2 cellular contexts compared by ENCODE assay signal in genomic region chr10:13971586-13972475, GRCh38.
TF ChIP-seq lines count a peak whose summit lies in the region.

No MANE protein-coding gene starts in this region.

TF ChIP-seq in IMR-90, 13 proteins besides CTCF, POLR2A, EP300 and RAD21:
- TF ChIP-seq FOS (IDR thresholded peaks at IDR 0.05; ENCODE audit: low read depth, low read length) (no peak), CEBPB (IDR thresholded peaks at IDR 0.05; ENCODE audit: low read depth, low read length) (no peak), MAFK (IDR thresholded peaks at IDR 0.05; ENCODE audit: low read depth, low read length) (no peak), RCOR1 (IDR thresholded peaks at IDR 0.05; ENCODE audit: insufficient replicate concordance, low read length) (no peak), CHD1 (IDR thresholded peaks at IDR 0.05; ENCODE audit: low read depth, low read length) (no peak), MAZ (IDR thresholded peaks at IDR 0.05; ENCODE audit: borderline replicate concordance, low read depth, low read length) (no peak), USF2 (IDR thresholded peaks at IDR 0.05; ENCODE audit: low read depth, low read length) (no peak)

TF ChIP-seq in H1, 55 proteins besides CTCF, POLR2A, EP300 and RAD21:
- TF ChIP-seq CBX8 (IDR thresholded peaks at IDR 0.05; ENCODE audit: borderline replicate concordance, low read depth, low read length) (no peak), USF2 (IDR thresholded peaks at IDR 0.05; ENCODE audit: low read length) (no peak), TEAD4 (IDR thresholded peaks at IDR 0.05; ENCODE audit: low read depth, low read length) (peak; percentile 84), HDAC2 (IDR thresholded peaks at IDR 0.05; ENCODE audit: borderline replicate concordance in 1 of 2, low read depth in 2 of 2, low read length in 2 of 2) (no peak), BRCA1 (IDR thresholded peaks at IDR 0.05; ENCODE audit: low read depth, low read length) (no peak), ATF2 (IDR thresholded peaks at IDR 0.05; ENCODE audit: low read length) (no peak), SRF (IDR thresholded peaks at IDR 0.05; ENCODE audit: low read depth, low read length) (no peak)
TF ChIP-seq in H1: peak in this region for 1.
